12 cellular contexts compared by ENCODE assay signal in genomic region chr20:47544240-47544639, GRCh38. TPM values are rescaled to one million over a fixed set of nuclear protein-coding genes. Genes with fewer than 3 reads are reported as not detected.
DNase-seq lines count a peak whose midpoint lies in the region; ATAC-seq and TF ChIP-seq lines count a peak whose summit lies in the region.
"Had no signal": no experiment of that assay in that cellular context is flagged by ENCODE, and none has a peak within 500 bp of the region (broad histone marks: within the 10 kb centered on the region; RNA-seq: fewer than 3 reads in every experiment).

No MANE protein-coding gene starts in this region.

- no peaks in the 10 kb centered on the region for H3K27me3 Mint-ChIP-seq in activated CD8-positive, alpha-beta T cell treated with anti-CD3 and anti-CD28 coated beads for 36 hours
- no peaks in the 10 kb centered on the region for H3K27me3 Mint-ChIP-seq in activated CD8-positive, alpha-beta T cell treated with anti-CD3 and anti-CD28 coated beads, Interleukin-2, amount 10 ng/mL, durations not matched to agents 7 days and 5 days (ENCODE audit: low read depth)
- H3K27me3 Mint-ChIP-seq: dendritic cell treated with granulocyte-macrophage colony-stimulating factor and Interleukin-4, amounts not matched to agents 40 ng/mL and 50 ng/mL, for 4 days had no signal

- H3K4me3 ChIP-seq in mammary epithelial cell (replicated peaks in 1 of 3; ENCODE audit: insufficient read depth in 1 of 3, low read depth in 2 of 3, low read length in 3 of 3) (no peak overlapping the region), neuronal stem cell (ENCODE audit: low read length in 2 of 2) (no peak overlapping the region), tibial artery (no peak overlapping the region)
- H3K4me3 ChIP-seq: upper lobe of right lung had no signal

- H2AFZ ChIP-seq in mammary epithelial cell (ENCODE audit: low read depth, low read length) (no peak overlapping the region), neuronal stem cell (ENCODE audit: low read length) (no peak overlapping the region)

- no peak for TF ChIP-seq CTCF in activated CD8-positive, alpha-beta T cell treated with anti-CD3 and anti-CD28 coated beads for 36 hours (IDR thresholded peaks at IDR 0.05)
- TF ChIP-seq CTCF in mammary epithelial cell (conservative IDR thresholded peaks at IDR 0.05 in 1 of 2, IDR thresholded peaks at IDR 0.05 in 1 of 2; ENCODE audit: extremely low read depth in 1 of 2, insufficient read depth in 1 of 2, low read depth in 1 of 2, low read length in 2 of 2) (no peak), tibial artery (IDR thresholded peaks at IDR 0.05) (no peak)

- H3K4ac ChIP-seq in neuronal stem cell (ENCODE audit: low read length), result no peak overlapping the region

- DNase-seq in activated CD8-positive, alpha-beta T cell treated with anti-CD3 and anti-CD28 coated beads for 36 hours, result peak; percentile 38
- no peak for DNase-seq in activated CD8-positive, alpha-beta T cell treated with anti-CD3 and anti-CD28 coated beads, Interleukin-2, amount 10 ng/mL, durations not matched to agents 7 days and 5 days
- DNase-seq in LHCN-M2 (ENCODE audit: low read depth), result peak; percentile 79
- peak; percentile 36 for DNase-seq in mammary epithelial cell
- peak; percentile 87 for DNase-seq in renal cortical epithelial cell (ENCODE audit: low read depth)
- no peak for DNase-seq in inferior parietal cortex (ENCODE audit: extremely low spot score)
- no peak for DNase-seq in neuronal stem cell (ENCODE audit: low spot score)
- DNase-seq in tibial artery, result no peak
- DNase-seq: NCI-H226, upper lobe of right lung had no signal

- H3K4me1 ChIP-seq in mammary epithelial cell (ENCODE audit: insufficient read depth, low read length) (peaks cover 9% of the 10 kb centered on the region), neuronal stem cell (ENCODE audit: control insufficient read depth in 2 of 2, insufficient read depth in 1 of 2, low read depth in 1 of 2, low read length in 2 of 2) (peaks cover 4 to 13% of the 10 kb centered on the region in 2 donors), tibial artery (peaks cover 0 to 55% (median 18%) of the 10 kb centered on the region in 4 donors)

- BruUV-seq in mammary epithelial cell (replicated peaks; lab: Mats Ljungman, UMichigan), result no TSS peak

- no peak overlapping the region for H3K18ac ChIP-seq in neuronal stem cell (ENCODE audit: low read length)

- POLR2A ChIA-PET in activated CD8-positive, alpha-beta T cell treated with anti-CD3 and anti-CD28 coated beads for 36 hours (lab: Charles Lee), result interaction anchor here (1.2 kb wide), 2 partner anchors 16 to 41 kb away, joined by 3 to 5 read pairs; no protein-coding TSS in a partner anchor
- POLR2A ChIA-PET in activated CD8-positive, alpha-beta T cell treated with anti-CD3 and anti-CD28 coated beads, Interleukin-2, amount 10 ng/mL, durations not matched to agents 7 days and 5 days (lab: Charles Lee), result no interaction called here

- H3K79me2 ChIP-seq in mammary epithelial cell (ENCODE audit: insufficient read depth, low read length), result peaks cover 80% of the 10 kb centered on the region

- H3K4me1 Mint-ChIP-seq in activated CD8-positive, alpha-beta T cell treated with anti-CD3 and anti-CD28 coated beads for 36 hours (ENCODE audit: low read depth), result peaks cover 67% of the 10 kb centered on the region
- H3K4me1 Mint-ChIP-seq in activated CD8-positive, alpha-beta T cell treated with anti-CD3 and anti-CD28 coated beads, Interleukin-2, amount 10 ng/mL, durations not matched to agents 7 days and 5 days (ENCODE audit: low read depth), result peaks cover 51% of the 10 kb centered on the region

- H3K27ac Mint-ChIP-seq in activated CD8-positive, alpha-beta T cell treated with anti-CD3 and anti-CD28 coated beads for 36 hours, result peak overlapping the region; percentile 36
- no peak overlapping the region for H3K27ac Mint-ChIP-seq in activated CD8-positive, alpha-beta T cell treated with anti-CD3 and anti-CD28 coated beads, Interleukin-2, amount 10 ng/mL, durations not matched to agents 7 days and 5 days
- H3K27ac Mint-ChIP-seq: dendritic cell treated with granulocyte-macrophage colony-stimulating factor and Interleukin-4, amounts not matched to agents 40 ng/mL and 50 ng/mL, for 4 days had no signal

- H3K23ac ChIP-seq in neuronal stem cell (ENCODE audit: low read depth, low read length, poor library complexity), result no peak overlapping the region

- H2AK5ac ChIP-seq in neuronal stem cell (ENCODE audit: low read depth, low read length), result no peak overlapping the region

- H3K9ac ChIP-seq in mammary epithelial cell (ENCODE audit: insufficient read depth, low read length) (no peak overlapping the region), neuronal stem cell (ENCODE audit: low read depth, low read length, poor library complexity) (no peak overlapping the region)

- in situ Hi-C loops in mammary epithelial cell (cut with MboI; ENCODE audit: low sequenced_read_pairs in 2 of 2), result no loop called here

- H3K36me3 ChIP-seq in mammary epithelial cell (ENCODE audit: insufficient read depth, low read length) (no peaks in the 10 kb centered on the region), neuronal stem cell (replicated peaks in 1 of 2; ENCODE audit: control insufficient read depth in 2 of 2, insufficient read depth in 2 of 2, low read length in 2 of 2) (no peaks in the 10 kb centered on the region), tibial artery (no peaks in the 10 kb centered on the region)
- H3K36me3 ChIP-seq: neutrophil, upper lobe of right lung had no signal

- 23% methylated on average over 2 of the region's 2 CpGs for WGBS in mammary epithelial cell (ENCODE audit: low coverage, missing lambda C conversion rate)
- no CpG with 5 or more reads among the region's 2 CpGs for WGBS in neuronal stem cell (ENCODE audit: extremely low coverage in 2 of 2, insufficient read length in 2 of 2, insufficient replicate concordance in 1 of 2), 2 donors

- ATAC-seq in activated CD8-positive, alpha-beta T cell treated with anti-CD3 and anti-CD28 coated beads for 36 hours, result peak; percentile 58
- ATAC-seq in activated CD8-positive, alpha-beta T cell treated with anti-CD3 and anti-CD28 coated beads, Interleukin-2, amount 10 ng/mL, durations not matched to agents 7 days and 5 days, result no peak
- ATAC-seq: upper lobe of right lung had no signal

- peaks cover under 1% of the 10 kb centered on the region for H3K79me1 ChIP-seq in neuronal stem cell (ENCODE audit: low read depth, low read length)

- H3K9me3 Mint-ChIP-seq in activated CD8-positive, alpha-beta T cell treated with anti-CD3 and anti-CD28 coated beads for 36 hours, result no peaks in the 10 kb centered on the region
- no peaks in the 10 kb centered on the region for H3K9me3 Mint-ChIP-seq in activated CD8-positive, alpha-beta T cell treated with anti-CD3 and anti-CD28 coated beads, Interleukin-2, amount 10 ng/mL, durations not matched to agents 7 days and 5 days (ENCODE audit: insufficient read depth)
- H3K9me3 Mint-ChIP-seq: dendritic cell treated with granulocyte-macrophage colony-stimulating factor and Interleukin-4, amounts not matched to agents 40 ng/mL and 50 ng/mL, for 4 days had no signal

- no peaks in the 10 kb centered on the region for H3K9me3 ChIP-seq in mammary epithelial cell (replicated peaks; ENCODE audit: insufficient read depth, low read length)
- no peaks in the 10 kb centered on the region for H3K9me3 ChIP-seq in neuronal stem cell (replicated peaks in 1 of 2; ENCODE audit: control insufficient read depth in 2 of 2, insufficient read depth in 1 of 2, low read depth in 1 of 2, low read length in 2 of 2)
- H3K9me3 ChIP-seq in tibial artery, result no peaks in the 10 kb centered on the region
- H3K9me3 ChIP-seq: neutrophil, upper lobe of right lung had no signal

- no peaks in the 10 kb centered on the region for H4K20me1 ChIP-seq in mammary epithelial cell (ENCODE audit: insufficient read depth, low read length)

- no peak overlapping the region for H3K14ac ChIP-seq in neuronal stem cell (ENCODE audit: low read length)

- peaks cover 32% of the 10 kb centered on the region for H3K36me3 Mint-ChIP-seq in activated CD8-positive, alpha-beta T cell treated with anti-CD3 and anti-CD28 coated beads for 36 hours (ENCODE audit: low read depth)
- H3K36me3 Mint-ChIP-seq in activated CD8-positive, alpha-beta T cell treated with anti-CD3 and anti-CD28 coated beads, Interleukin-2, amount 10 ng/mL, durations not matched to agents 7 days and 5 days (ENCODE audit: low read depth), result peaks cover 31% of the 10 kb centered on the region

- no peak overlapping the region for H4K91ac ChIP-seq in neuronal stem cell (ENCODE audit: low read depth, low read length, poor library complexity)

- no peaks in the 10 kb centered on the region for H3K27me3 ChIP-seq in mammary epithelial cell (ENCODE audit: insufficient read depth, low read length)
- H3K27me3 ChIP-seq in neuronal stem cell (ENCODE audit: control insufficient read depth in 3 of 3, insufficient read depth in 3 of 3, low read depth in 1 of 3, low read length in 3 of 3), result no peaks in the 10 kb centered on the region
- no peaks in the 10 kb centered on the region for H3K27me3 ChIP-seq in tibial artery
- H3K27me3 ChIP-seq: neutrophil, upper lobe of right lung had no signal

- H2BK12ac ChIP-seq in neuronal stem cell (ENCODE audit: low read length), result no peak overlapping the region

- H2BK5ac ChIP-seq in neuronal stem cell (ENCODE audit: low read length), result no peak overlapping the region

- H3K27ac ChIP-seq in mammary epithelial cell (ENCODE audit: insufficient read depth, low read depth, low read length) (no peak overlapping the region), neuronal stem cell (replicated peaks; ENCODE audit: low read length) (no peak overlapping the region), tibial artery (no peak overlapping the region)
- H3K27ac ChIP-seq: neutrophil, upper lobe of right lung had no signal

- intact Hi-C loops in activated CD8-positive, alpha-beta T cell treated with anti-CD3 and anti-CD28 coated beads for 36 hours (cut with micrococcal nuclease), result no loop called here
- intact Hi-C loops in mammary epithelial cell (cut with micrococcal nuclease) (no loop called here), tibial artery (cut with DNase I; ENCODE audit: low total_unique reads) (no loop called here)

- CTCF ChIA-PET in activated CD8-positive, alpha-beta T cell treated with anti-CD3 and anti-CD28 coated beads for 36 hours (lab: Charles Lee), result interaction anchor here (0.8 to 1.1 kb wide), 2 partner anchors 76 to 271 kb away, joined by 3 read pairs; no protein-coding TSS in a partner anchor
- CTCF ChIA-PET in activated CD8-positive, alpha-beta T cell treated with anti-CD3 and anti-CD28 coated beads, Interleukin-2, amount 10 ng/mL, durations not matched to agents 7 days and 5 days (lab: Charles Lee), result interaction anchor here (1.3 to 1.5 kb wide), 2 partner anchors 12 to 34 kb away, joined by 3 read pairs; no protein-coding TSS in a partner anchor
- CTCF ChIA-PET in mammary epithelial cell (lab: Charles Lee; ENCODE audit: low non-redundant PET), result no interaction called here

- dilution Hi-C loops in mammary epithelial cell (cut with HindIII; ENCODE audit: low sequenced_read_pairs), result no loop called here

- no peak overlapping the region for H4K8ac ChIP-seq in neuronal stem cell (ENCODE audit: low read depth, low read length)

- no peak overlapping the region for H2BK15ac ChIP-seq in neuronal stem cell (ENCODE audit: low read length)

- no peak overlapping the region for H3K4me3 Mint-ChIP-seq in activated CD8-positive, alpha-beta T cell treated with anti-CD3 and anti-CD28 coated beads for 36 hours
- no peak overlapping the region for H3K4me3 Mint-ChIP-seq in activated CD8-positive, alpha-beta T cell treated with anti-CD3 and anti-CD28 coated beads, Interleukin-2, amount 10 ng/mL, durations not matched to agents 7 days and 5 days
- H3K4me3 Mint-ChIP-seq: dendritic cell treated with granulocyte-macrophage colony-stimulating factor and Interleukin-4, amounts not matched to agents 40 ng/mL and 50 ng/mL, for 4 days had no signal

- H2BK120ac ChIP-seq in neuronal stem cell (ENCODE audit: low read depth, low read length), result no peak overlapping the region

- no peak overlapping the region for H3K4me2 ChIP-seq in mammary epithelial cell (ENCODE audit: insufficient read depth, low read depth, low read length)
- H3K4me2 ChIP-seq in neuronal stem cell (ENCODE audit: insufficient read depth, low read length, poor library complexity, severe bottlenecking), result no peak overlapping the region

RNA-seq across cellular contexts. Expression of gene NCOA3, which starts 42.6 kb away (rescaled TPM):
- total RNA-seq in activated CD8-positive, alpha-beta T cell treated with anti-CD3 and anti-CD28 coated beads for 36 hours, result 10 to 100 TPM; 66.2 to 73.7 TPM
- total RNA-seq in activated CD8-positive, alpha-beta T cell treated with anti-CD3 and anti-CD28 coated beads, Interleukin-2, amount 10 ng/mL, durations not matched to agents 7 days and 5 days, result 10 to 100 TPM; 57.4 to 60.1 TPM
- total RNA-seq in LHCN-M2 (2014; rRNA removed), result 16.1 and 17.5 TPM in 2 replicates
- polyA plus RNA-seq in LHCN-M2 (2012), result 6.5 TPM
- total RNA-seq in mammary epithelial cell, result 10 to 100 TPM; 26.7 to 29.6 TPM
- polyA plus RNA-seq in mammary epithelial cell, result 15.5 TPM
- polyA minus RNA-seq in mammary epithelial cell, result 39.6 TPM
- 28.3 and 39.1 TPM in 2 replicates for total RNA-seq in renal cortical epithelial cell
- polyA plus RNA-seq in neuronal stem cell (2013, experiment 1 of 2), result 12.4 TPM
- 13.0 TPM for polyA plus RNA-seq in neuronal stem cell (2013, experiment 2 of 2)

Comparison
In these comparisons a context has a peak if more than half of its experiments do, and no peak if none do; other contexts are left out.
1. DNase-seq: peak in activated CD8-positive, alpha-beta T cell treated with anti-CD3 and anti-CD28 coated beads for 36 hours (single experiment), LHCN-M2 (single experiment), mammary epithelial cell (single experiment) and renal cortical epithelial cell (single experiment); none in activated CD8-positive, alpha-beta T cell treated with anti-CD3 and anti-CD28 coated beads, Interleukin-2, amount 10 ng/mL, durations not matched to agents 7 days and 5 days (single experiment), inferior parietal cortex (single experiment), neuronal stem cell (single experiment) and tibial artery (0 of 2).